ENCODE assay signal across 8 cellular contexts in the genomic region with DNA sequence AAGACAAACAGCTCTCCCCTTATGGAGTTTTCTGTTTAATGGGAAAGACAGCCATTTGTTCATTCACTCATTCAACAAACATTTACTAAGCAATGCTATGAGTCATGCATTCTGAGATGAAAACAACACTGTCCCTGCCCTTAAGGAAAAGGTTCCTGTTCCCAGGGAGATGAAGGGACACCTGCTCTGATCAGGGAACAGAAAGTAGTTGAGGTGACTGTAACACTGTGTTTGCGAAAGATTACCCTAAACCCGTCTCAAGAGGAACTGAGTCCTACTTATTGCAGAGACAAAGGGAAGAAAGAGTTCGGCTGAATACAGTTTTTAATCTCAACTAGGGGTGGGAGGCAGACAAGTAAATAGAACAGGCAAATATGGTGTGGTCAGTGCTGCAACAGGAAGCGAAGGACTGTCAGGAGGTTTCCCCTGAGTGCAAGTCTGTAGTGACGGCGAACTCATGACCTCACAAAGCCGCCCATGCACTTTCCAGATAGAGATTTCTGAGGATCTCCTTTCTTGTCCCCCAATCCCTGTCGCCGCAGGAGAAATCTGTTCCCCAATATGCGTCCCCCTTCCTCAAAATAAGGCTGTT. TPM values are rescaled to one million over a fixed set of nuclear protein-coding genes. Genes with fewer than 3 reads are reported as not detected.
DNase-seq lines count a peak whose midpoint lies in the region; ATAC-seq lines count a peak whose summit lies in the region.

No MANE protein-coding gene starts in this region.

- H3K36me3 ChIP-seq in SJSA1, result peaks cover 5% of the 10 kb centered on the region

- peak overlapping the region; percentile 94 for H3K4me3 ChIP-seq in SJSA1

- peak overlapping the region; percentile 97 for H3K27ac Mint-ChIP-seq in stimulated activated effector memory CD8-positive, alpha-beta T cell treated with anti-CD3 and anti-CD28 coated beads, Interleukin-12 subunit alpha, Interleukin-12 subunit beta, amount 100 ng/mL, for 72 hours

- ATAC-seq in HG03280 (IDR thresholded peaks at IDR 0.05; ENCODE audit: unreplicated experiment), result peak; percentile 47
- peak; percentile 67 for ATAC-seq in left colon
- ATAC-seq in stimulated activated effector memory CD8-positive, alpha-beta T cell treated with anti-CD3 and anti-CD28 coated beads, Interleukin-12 subunit alpha, Interleukin-12 subunit beta, amount 100 ng/mL, for 72 hours, result peak; percentile 74
- ATAC-seq in HG02840 (IDR thresholded peaks at IDR 0.05; ENCODE audit: low FRiP score, unreplicated experiment), result no peak

- peak overlapping the region; percentile 98 for H3K4me3 Mint-ChIP-seq in stimulated activated effector memory CD8-positive, alpha-beta T cell treated with anti-CD3 and anti-CD28 coated beads, Interleukin-12 subunit alpha, Interleukin-12 subunit beta, amount 100 ng/mL, for 72 hours

- H3K9me3 Mint-ChIP-seq in stimulated activated effector memory CD8-positive, alpha-beta T cell treated with anti-CD3 and anti-CD28 coated beads, Interleukin-12 subunit alpha, Interleukin-12 subunit beta, amount 100 ng/mL, for 72 hours, result no peaks in the 10 kb centered on the region

- H3K27me3 ChIP-seq in SJSA1 (replicated peaks), result no peaks in the 10 kb centered on the region

- DNase-seq in activated effector memory CD4-positive, alpha-beta T cell treated with anti-CD3 and anti-CD28 coated beads, Interleukin-2, amount 50 U/mL, for 16 hours, result peak; percentile 65
- no peak for DNase-seq in activated effector memory CD4-positive, alpha-beta T cell treated with Interleukin-2 at 50 U/mL for 16 hours
- DNase-seq in SJSA1 (ENCODE audit: low read depth in 1 of 2, low spot score in 2 of 2) (peak in 1 of 2 experiments; percentile 57), cerebellar cortex (ENCODE audit: low spot score) (peak; percentile 45), left colon (peak; percentile 27 to 38)
- peak in 1 of 2 donors; percentile 57 for DNase-seq in stimulated activated effector memory CD8-positive, alpha-beta T cell treated with anti-CD3 and anti-CD28 coated beads, Interleukin-12 subunit alpha, Interleukin-12 subunit beta, amount 100 ng/mL, for 72 hours (ENCODE audit: low spot score in 2 of 2)

- H3K4me1 ChIP-seq in SJSA1 (replicated peaks), result peaks cover 17% of the 10 kb centered on the region

- no peaks in the 10 kb centered on the region for H3K9me3 ChIP-seq in SJSA1 (replicated peaks)

- H3K36me3 Mint-ChIP-seq in stimulated activated effector memory CD8-positive, alpha-beta T cell treated with anti-CD3 and anti-CD28 coated beads, Interleukin-12 subunit alpha, Interleukin-12 subunit beta, amount 100 ng/mL, for 72 hours, result peaks cover 14% of the 10 kb centered on the region

- peak overlapping the region; percentile 90 for H3K27ac ChIP-seq in SJSA1

- intact Hi-C loops in left colon (cut with DNase I, micrococcal nuclease), result no loop called here

- H3K4me1 Mint-ChIP-seq in stimulated activated effector memory CD8-positive, alpha-beta T cell treated with anti-CD3 and anti-CD28 coated beads, Interleukin-12 subunit alpha, Interleukin-12 subunit beta, amount 100 ng/mL, for 72 hours, result peaks cover 60% of the 10 kb centered on the region

RNA-seq across cellular contexts. Expression of gene STX18, which starts 0.7 kb away (rescaled TPM):
- 42.5 and 71.4 TPM in 2 replicates for total RNA-seq in SJSA1 (2014; rRNA removed; shearing (Covaris generic))
- 10 to 100 TPM; 37.9 to 43.3 TPM for total RNA-seq in left colon
